ENCODE assay signal across 9 cellular contexts in genomic region chr12:54390668-54391551, GRCh38. TPM values are rescaled to one million over a fixed set of nuclear protein-coding genes. Genes with fewer than 3 reads are reported as not detected.
DNase-seq lines count a peak whose midpoint lies in the region; ATAC-seq and TF ChIP-seq lines count a peak whose summit lies in the region.
"Had no signal": no experiment of that assay in that cellular context is flagged by ENCODE, and none has a peak within 500 bp of the region (broad histone marks: within the 10 kb centered on the region; RNA-seq: fewer than 3 reads in every experiment).

No MANE protein-coding gene starts in this region.

- H3K36me3 Mint-ChIP-seq in activated naive CD8-positive, alpha-beta T cell treated with anti-CD3 and anti-CD28 coated beads, Interleukin-2, amount 10 ng/mL, durations not matched to agents 7 days and 5 days = peaks cover 8% of the 10 kb centered on the region

- peak; percentile 36 for TF ChIP-seq CTCF in GM10248 (IDR thresholded peaks at IDR 0.05; ENCODE audit: control extremely low read depth, extremely low read depth, low read depth, missing control alignments)

- H3K27me3 Mint-ChIP-seq in activated naive CD8-positive, alpha-beta T cell treated with anti-CD3 and anti-CD28 coated beads, Interleukin-2, amount 10 ng/mL, durations not matched to agents 7 days and 5 days = no peaks in the 10 kb centered on the region

- H3K4me3 Mint-ChIP-seq in activated naive CD8-positive, alpha-beta T cell treated with anti-CD3 and anti-CD28 coated beads, Interleukin-2, amount 10 ng/mL, durations not matched to agents 7 days and 5 days = peak overlapping the region; percentile 75

- DNase-seq in GM10248 (ENCODE audit: extremely low spot score) = peak; percentile 91
- peak; percentile 75 for DNase-seq in activated naive CD8-positive, alpha-beta T cell treated with anti-CD3 and anti-CD28 coated beads, Interleukin-2, amount 10 ng/mL, durations not matched to agents 7 days and 5 days
- DNase-seq in stimulated activated CD4-positive, alpha-beta T cell treated with anti-CD3 and anti-CD28 coated beads, Interleukin-4, amount 100 ng/mL, for 24 hours = peak; percentile 68

- H3K9me3 ChIP-seq in HUES48 (ENCODE audit: control insufficient read depth, insufficient read depth, low read length) = no peaks in the 10 kb centered on the region
- peaks cover 2% of the 10 kb centered on the region for H3K9me3 ChIP-seq in iPS-18c (ENCODE audit: control insufficient read depth, insufficient read depth, low read length)

- H3K4me3 ChIP-seq in HUES48 (ENCODE audit: low read depth, low read length) (peak overlapping the region; percentile 84), iPS-18c (ENCODE audit: insufficient read depth, low read depth, low read length) (peak overlapping the region; percentile 77)

- peak overlapping the region; percentile 55 for H3K27ac Mint-ChIP-seq in activated naive CD8-positive, alpha-beta T cell treated with anti-CD3 and anti-CD28 coated beads, Interleukin-2, amount 10 ng/mL, durations not matched to agents 7 days and 5 days

- H3K27ac ChIP-seq in HUES48 (ENCODE audit: low read depth, low read length) = peak overlapping the region; percentile 55

- peaks cover 6% of the 10 kb centered on the region; the same call in 1 of the 2 replicates for H3K27me3 ChIP-seq in HUES48 (ENCODE audit: control insufficient read depth, insufficient read depth, low read length)

- peak; percentile 40 for ATAC-seq in SK-N-SH treated with all-trans-retinoic acid at 6 μM for 48 hours
- ATAC-seq in activated naive CD8-positive, alpha-beta T cell treated with anti-CD3 and anti-CD28 coated beads, Interleukin-2, amount 10 ng/mL, durations not matched to agents 7 days and 5 days (ENCODE audit: low read depth) = peak; percentile 73
- ATAC-seq in HG02970 (IDR thresholded peaks at IDR 0.05; ENCODE audit: low FRiP score, unreplicated experiment) = no peak
- no peak for ATAC-seq in HG03342 (IDR thresholded peaks at IDR 0.05; ENCODE audit: unreplicated experiment)

- peaks cover 53% of the 10 kb centered on the region for H3K4me1 ChIP-seq in HUES48 (ENCODE audit: control insufficient read depth, insufficient read depth, low read length)

- POLR2A ChIA-PET in GM10248 (lab: Yijun Ruan, JAX) = no interaction called here
- POLR2A ChIA-PET in activated naive CD8-positive, alpha-beta T cell treated with anti-CD3 and anti-CD28 coated beads, Interleukin-2, amount 10 ng/mL, durations not matched to agents 7 days and 5 days (lab: Charles Lee) = no interaction called here

- no peak overlapping the region for H3K9ac ChIP-seq in HUES48 (ENCODE audit: low read depth, low read length)

- H3K36me3 ChIP-seq in HUES48 (ENCODE audit: control insufficient read depth, insufficient read depth, low read length) = peaks cover 3% of the 10 kb centered on the region; the same call in 1 of the 2 replicates

- peaks cover 31% of the 10 kb centered on the region for H3K4me1 Mint-ChIP-seq in activated naive CD8-positive, alpha-beta T cell treated with anti-CD3 and anti-CD28 coated beads, Interleukin-2, amount 10 ng/mL, durations not matched to agents 7 days and 5 days

- CTCF ChIA-PET in GM10248 (lab: Yijun Ruan, JAX) = interaction anchor here (0.7 to 5.4 kb wide), 6 partner anchors 9 to 17 kb away, joined by 3 to 63 read pairs (median 4); no protein-coding TSS in a partner anchor

- no peaks in the 10 kb centered on the region for H3K9me3 Mint-ChIP-seq in activated naive CD8-positive, alpha-beta T cell treated with anti-CD3 and anti-CD28 coated beads, Interleukin-2, amount 10 ng/mL, durations not matched to agents 7 days and 5 days

TF ChIP-seq in SK-N-SH treated with all-trans-retinoic acid at 6 μM for 48 hours, 23 proteins besides CTCF, POLR2A, EP300 and RAD21:
- TF ChIP-seq POU6F1 (CRISPR knock-in tag; IDR thresholded peaks at IDR 0.05; ENCODE audit: borderline replicate concordance, low read depth) (no peak), ZFP30 (CRISPR knock-in tag; IDR thresholded peaks at IDR 0.05) (no peak), CREB5 (CRISPR knock-in tag; IDR thresholded peaks at IDR 0.05; ENCODE audit: low read depth) (no peak), TCF4 (CRISPR knock-in tag; IDR thresholded peaks at IDR 0.05; ENCODE audit: borderline replicate concordance) (no peak), OSR1 (CRISPR knock-in tag; IDR thresholded peaks at IDR 0.05) (no peak), ZFP3 (CRISPR knock-in tag; IDR thresholded peaks at IDR 0.05) (no peak), ZNF70 (CRISPR knock-in tag; IDR thresholded peaks at IDR 0.05) (no peak), ZNF565 (CRISPR knock-in tag; conservative IDR thresholded peaks at IDR 0.05; ENCODE audit: low read depth) (no peak), ZC3H10 (CRISPR knock-in tag; IDR thresholded peaks at IDR 0.05) (no peak), SNAI2 (CRISPR knock-in tag; IDR thresholded peaks at IDR 0.05) (no peak), ISL1 (CRISPR knock-in tag; IDR thresholded peaks at IDR 0.05) (no peak), CSRNP3 (CRISPR knock-in tag; IDR thresholded peaks at IDR 0.05) (no peak), BACH2 (CRISPR knock-in tag; IDR thresholded peaks at IDR 0.05; ENCODE audit: borderline replicate concordance) (no peak), PPARA (CRISPR knock-in tag; IDR thresholded peaks at IDR 0.05; ENCODE audit: borderline replicate concordance) (no peak), RARB (CRISPR knock-in tag; IDR thresholded peaks at IDR 0.05) (no peak)
TF ChIP-seq in SK-N-SH treated with all-trans-retinoic acid at 6 μM for 48 hours: peak in this region for 0.

RNA-seq across cellular contexts. Expression of gene ZNF385A, which starts 6.4 kb away (rescaled TPM):
- 1 to 10 TPM; 1.4 to 2.0 TPM for total RNA-seq in activated naive CD8-positive, alpha-beta T cell treated with anti-CD3 and anti-CD28 coated beads, Interleukin-2, amount 10 ng/mL, durations not matched to agents 7 days and 5 days

RNA-seq across cellular contexts. Expression of gene GPR84, which starts 26.6 kb away (rescaled TPM):
- under 1 TPM; 0.39 to 0.65 TPM for total RNA-seq in activated naive CD8-positive, alpha-beta T cell treated with anti-CD3 and anti-CD28 coated beads, Interleukin-2, amount 10 ng/mL, durations not matched to agents 7 days and 5 days
- total RNA-seq: LHCN-M2 had no signal

RNA-seq across cellular contexts. Expression of gene ITGA5, which starts 28.2 kb away (rescaled TPM):
- 10 to 100 TPM; 84.5 to 90.6 TPM for total RNA-seq in activated naive CD8-positive, alpha-beta T cell treated with anti-CD3 and anti-CD28 coated beads, Interleukin-2, amount 10 ng/mL, durations not matched to agents 7 days and 5 days

Comparison
In these comparisons a context has a peak if more than half of its experiments do, and no peak if none do; other contexts are left out.
1. ATAC-seq: peak in SK-N-SH treated with all-trans-retinoic acid at 6 μM for 48 hours (single experiment) and activated naive CD8-positive, alpha-beta T cell treated with anti-CD3 and anti-CD28 coated beads, Interleukin-2, amount 10 ng/mL, durations not matched to agents 7 days and 5 days (single experiment); none in HG02970 (single experiment) and HG03342 (single experiment).
2. Peak in every context shown above with its lines, with median percentiles within 50 percentile points of each other: DNase-seq.